5 cellular contexts compared by ENCODE assay signal in genomic region chr12:128839885-128840284, GRCh38. TPM values are rescaled to one million over a fixed set of nuclear protein-coding genes. Genes with fewer than 3 reads are reported as not detected.
"Had no signal": no experiment of that assay in that cellular context is flagged by ENCODE, and none has a peak within 500 bp of the region (broad histone marks: within the 10 kb centered on the region; RNA-seq: fewer than 3 reads in every experiment).

No MANE protein-coding gene starts in this region.

RNA-seq across cellular contexts. Expression of gene GLT1D1, which starts 13.4 kb away (rescaled TPM):
- total RNA-seq: HT-29, IMR-90, M059J, NCI-H460, SJSA1 had no signal
- polyA plus RNA-seq: IMR-90 had no signal
